ENCODE assay signal across 1 cellular context in genomic region chr19:57527136-57527881, GRCh38.
TF ChIP-seq lines count a peak whose summit lies in the region.

Gene ZNF549 (plus strand): TSS chr19:57527356. CDS start chr19:57527574, 218 bp downstream.

TF ChIP-seq in HepG2, 621 proteins besides CTCF, POLR2A, EP300 and RAD21 (continued from another document and continues in another):
- TF ChIP-seq REPIN1 (CRISPR knock-in tag; IDR thresholded peaks at IDR 0.05; ENCODE audit: borderline replicate concordance, low read depth) (peak; percentile 77; the same call in 1 of the 2 replicates), ZNF572 (CRISPR knock-in tag; IDR thresholded peaks at IDR 0.05) (0 out of 2 replicates have a peak, but pooled peaks have one; percentile 47), USF2 (IDR thresholded peaks at IDR 0.05; ENCODE audit: low read depth, low read length) (no peak), USF2 (CRISPR knock-in tag; IDR thresholded peaks at IDR 0.05; ENCODE audit: borderline replicate concordance) (no peak; the same call in 1 of the 2 replicates), TCF7 (IDR thresholded peaks at IDR 0.05; ENCODE audit: low read depth) (no peak), AHR (CRISPR knock-in tag; IDR thresholded peaks at IDR 0.05) (peak; percentile 18; the same call in 1 of the 2 replicates), HNF1A (IDR thresholded peaks at IDR 0.05; ENCODE audit: low read depth) (no peak), HNF1A (CRISPR knock-in tag; IDR thresholded peaks at IDR 0.05; ENCODE audit: borderline replicate concordance) (peak; percentile 30; the same call in 1 of the 2 replicates), SP140L (CRISPR knock-in tag; IDR thresholded peaks at IDR 0.05; ENCODE audit: borderline replicate concordance) (no peak), ZMYM4 (CRISPR knock-in tag; IDR thresholded peaks at IDR 0.05) (peak; percentile 84), MXI1 (IDR thresholded peaks at IDR 0.05; ENCODE audit: borderline replicate concordance, low read depth, low read length) (peak; percentile 74; the same call in 2 of the 3 replicates), IRF2 (CRISPR knock-in tag; IDR thresholded peaks at IDR 0.05) (peak; percentile 97), ZNF83 (CRISPR knock-in tag; IDR thresholded peaks at IDR 0.05; ENCODE audit: borderline replicate concordance) (peak; percentile 53; the same call in 1 of the 2 replicates), BCL3 (CRISPR knock-in tag; IDR thresholded peaks at IDR 0.05) (peak; percentile 71), ZEB1 (IDR thresholded peaks at IDR 0.05; ENCODE audit: insufficient replicate concordance, low read depth) (peak; percentile 90), MEIS1 (CRISPR knock-in tag; IDR thresholded peaks at IDR 0.05; ENCODE audit: borderline replicate concordance) (no peak; the same call in none of the 2 replicates), HHEX (CRISPR knock-in tag; IDR thresholded peaks at IDR 0.05) (no peak), PRPF4 (IDR thresholded peaks at IDR 0.05; ENCODE audit: low read depth, low read length, poor library complexity, severe bottlenecking) (no peak), ZNF234 (CRISPR knock-in tag; conservative IDR thresholded peaks at IDR 0.05) (no peak), ZNF615 (CRISPR knock-in tag; IDR thresholded peaks at IDR 0.05; ENCODE audit: borderline replicate concordance) (no peak), KLF16 (CRISPR knock-in tag; IDR thresholded peaks at IDR 0.05) (peak in 1 of 2 experiments; percentile 69; a peak in 2 of 4 replicates), ELF1 (CRISPR knock-in tag; IDR thresholded peaks at IDR 0.05) (peak; percentile 92), BRF2 (CRISPR knock-in tag; IDR thresholded peaks at IDR 0.05) (no peak), RFX3 (CRISPR knock-in tag; IDR thresholded peaks at IDR 0.05) (no peak), ATF4 (CRISPR knock-in tag; IDR thresholded peaks at IDR 0.05) (no peak; a peak in 1 of 4 replicates), ZBTB26 (CRISPR knock-in tag; IDR thresholded peaks at IDR 0.05; ENCODE audit: borderline replicate concordance) (no peak), CERS6 (CRISPR knock-in tag; IDR thresholded peaks at IDR 0.05) (no peak), ZNF205 (CRISPR knock-in tag; IDR thresholded peaks at IDR 0.05) (peak; percentile 83), TBX3 (IDR thresholded peaks at IDR 0.05; ENCODE audit: borderline replicate concordance) (peak; percentile 5; the same call in 1 of the 2 replicates), CAMTA2 (CRISPR knock-in tag; IDR thresholded peaks at IDR 0.05; ENCODE audit: borderline replicate concordance) (no peak), GMEB1 (CRISPR knock-in tag; IDR thresholded peaks at IDR 0.05; ENCODE audit: borderline replicate concordance) (peak; percentile 99), KDM1A (CRISPR knock-in tag; IDR thresholded peaks at IDR 0.05) (no peak), U2AF1 (optimal IDR thresholded peaks at IDR 0.05; ENCODE audit: low read depth, low read length) (no peak), CCAR2 (optimal IDR thresholded peaks at IDR 0.05; ENCODE audit: low read depth, low read length) (no peak), HBP1 (CRISPR knock-in tag; IDR thresholded peaks at IDR 0.05; ENCODE audit: low read depth) (no peak), ZNF160 (CRISPR knock-in tag; IDR thresholded peaks at IDR 0.05) (no peak; the same call in 1 of the 2 replicates), XBP1 (CRISPR knock-in tag; IDR thresholded peaks at IDR 0.05) (no peak), ZMYM2 (CRISPR knock-in tag; IDR thresholded peaks at IDR 0.05) (no peak), NFIC (IDR thresholded peaks at IDR 0.05; ENCODE audit: low read length) (no peak), RFXANK (CRISPR knock-in tag; IDR thresholded peaks at IDR 0.05) (no peak), ZNF747 (CRISPR knock-in tag; IDR thresholded peaks at IDR 0.05; ENCODE audit: borderline replicate concordance) (peak; percentile 41; the same call in 1 of the 2 replicates), ZNF569 (CRISPR knock-in tag; IDR thresholded peaks at IDR 0.05; ENCODE audit: borderline replicate concordance) (no peak), ETS1 (CRISPR knock-in tag; IDR thresholded peaks at IDR 0.05) (no peak), BORCS8-MEF2B (CRISPR knock-in tag; IDR thresholded peaks at IDR 0.05) (peak; percentile 46), KLF11 (CRISPR knock-in tag; IDR thresholded peaks at IDR 0.05) (0 out of 2 replicates have a peak, but pooled peaks have one; percentile 25), ZNF550 (CRISPR knock-in tag; IDR thresholded peaks at IDR 0.05; ENCODE audit: borderline replicate concordance) (no peak), ZNF619 (CRISPR knock-in tag; IDR thresholded peaks at IDR 0.05) (no peak; the same call in 1 of the 2 replicates), PAF1 (CRISPR knock-in tag; IDR thresholded peaks at IDR 0.05) (no peak), ZSCAN30 (CRISPR knock-in tag; IDR thresholded peaks at IDR 0.05) (no peak), ATF7 (IDR thresholded peaks at IDR 0.05) (no peak), ATF7 (CRISPR knock-in tag; IDR thresholded peaks at IDR 0.05) (0 out of 2 replicates have a peak, but pooled peaks have one; percentile 62), FOXK1 (CRISPR knock-in tag; IDR thresholded peaks at IDR 0.05; ENCODE audit: borderline replicate concordance, low read depth) (peak; percentile 85; the same call in 1 of the 2 replicates)
